ENCODE assay signal across 21 cellular contexts in genomic region chr15:90320885-90321278, GRCh38. TPM values are rescaled to one million over a fixed set of nuclear protein-coding genes. Genes with fewer than 3 reads are reported as not detected.
DNase-seq lines count a peak whose midpoint lies in the region; ATAC-seq and TF ChIP-seq lines count a peak whose summit lies in the region.
"Had no signal": no experiment of that assay in that cellular context is flagged by ENCODE, and none has a peak within 500 bp of the region (broad histone marks: within the 10 kb centered on the region; RNA-seq: fewer than 3 reads in every experiment).

No MANE protein-coding gene starts in this region.

- no peak overlapping the region for H4K91ac ChIP-seq in neuronal stem cell (ENCODE audit: low read depth, low read length, poor library complexity)

- ATAC-seq in GM18517 (IDR thresholded peaks at IDR 0.05; ENCODE audit: unreplicated experiment), result no peak
- ATAC-seq in activated naive CD8-positive, alpha-beta T cell treated with anti-CD3 and anti-CD28 coated beads, Interleukin-2, amount 50 U/mL, for 24 hours, result no peak

- in situ Hi-C loops in mammary epithelial cell (cut with MboI; ENCODE audit: low sequenced_read_pairs in 2 of 2), result loop anchor here (10.0 to 25.0 kb wide), 2 partner anchors 141 to 154 kb away; no protein-coding TSS in a partner anchor

- H2BK120ac ChIP-seq in neuronal stem cell (ENCODE audit: low read depth, low read length), result no peak overlapping the region

- no peaks in the 10 kb centered on the region for H3K9me3 ChIP-seq in breast epithelium
- no peaks in the 10 kb centered on the region for H3K9me3 ChIP-seq in mammary epithelial cell (replicated peaks; ENCODE audit: insufficient read depth, low read length)
- H3K9me3 ChIP-seq in neuronal stem cell (replicated peaks in 1 of 2; ENCODE audit: control insufficient read depth in 2 of 2, insufficient read depth in 1 of 2, low read depth in 1 of 2, low read length in 2 of 2), result no peaks in the 10 kb centered on the region
- H3K9me3 ChIP-seq: BE2C, SJCRH30 had no signal

- no peaks in the 10 kb centered on the region for H4K20me1 ChIP-seq in mammary epithelial cell (ENCODE audit: insufficient read depth, low read length)

- no peak overlapping the region for H3K23ac ChIP-seq in neuronal stem cell (ENCODE audit: low read depth, low read length, poor library complexity)

- BruUV-seq in MCF 10A (replicated peaks; lab: Mats Ljungman, UMichigan) (no TSS peak), mammary epithelial cell (replicated peaks; lab: Mats Ljungman, UMichigan) (no TSS peak)

- no peaks in the 10 kb centered on the region for H3K36me3 Mint-ChIP-seq in MCF 10A (ENCODE audit: insufficient read depth, unreplicated experiment)
- no peaks in the 10 kb centered on the region for H3K36me3 Mint-ChIP-seq in activated naive CD8-positive, alpha-beta T cell treated with anti-CD3 and anti-CD28 coated beads, Interleukin-2, amount 50 U/mL, for 24 hours (ENCODE audit: low read depth)
- H3K36me3 Mint-ChIP-seq: CD4-positive, CD25-positive, alpha-beta regulatory T cell had no signal

- TF ChIP-seq POLR2A in breast epithelium (IDR thresholded peaks at IDR 0.05), result no peak

- no peak overlapping the region for H2BK12ac ChIP-seq in neuronal stem cell (ENCODE audit: low read length)

- peak overlapping the region; percentile 82 for H3K4me2 ChIP-seq in mammary epithelial cell (ENCODE audit: insufficient read depth, low read depth, low read length)
- H3K4me2 ChIP-seq in neuronal stem cell (ENCODE audit: insufficient read depth, low read length, poor library complexity, severe bottlenecking), result no peak overlapping the region

- H3K4ac ChIP-seq in neuronal stem cell (ENCODE audit: low read length), result no peak overlapping the region

- H3K27ac ChIP-seq in breast epithelium (no peak overlapping the region), mammary epithelial cell (ENCODE audit: insufficient read depth, low read depth, low read length) (no peak overlapping the region), neuronal stem cell (replicated peaks; ENCODE audit: low read length) (no peak overlapping the region), caudate nucleus (ENCODE audit: low read depth, low read length) (no peak overlapping the region)
- H3K27ac ChIP-seq: SJCRH30 had no signal

- H4K8ac ChIP-seq in neuronal stem cell (ENCODE audit: low read depth, low read length), result no peak overlapping the region

- H2BK15ac ChIP-seq in neuronal stem cell (ENCODE audit: low read length), result no peak overlapping the region

- H2AFZ ChIP-seq in mammary epithelial cell (ENCODE audit: low read depth, low read length) (peak overlapping the region; percentile 90), neuronal stem cell (ENCODE audit: low read length) (peak overlapping the region; percentile 82)

- peaks cover 13% of the 10 kb centered on the region for H3K4me1 Mint-ChIP-seq in MCF 10A (ENCODE audit: insufficient read depth, unreplicated experiment)
- peaks cover 6% of the 10 kb centered on the region for H3K4me1 Mint-ChIP-seq in activated naive CD8-positive, alpha-beta T cell treated with anti-CD3 and anti-CD28 coated beads, Interleukin-2, amount 50 U/mL, for 24 hours

- POLR2A ChIA-PET in MCF 10A (lab: Yijun Ruan, JAX), result interaction anchor here (0.7 to 1.7 kb wide), 10 partner anchors 16 to 611 kb away, joined by 3 to 14 read pairs (median 4); partner anchors contain the start of genes HDDC3 and IQGAP1

- H3K27me3 ChIP-seq in breast epithelium (no peaks in the 10 kb centered on the region), mammary epithelial cell (ENCODE audit: insufficient read depth, low read length) (no peaks in the 10 kb centered on the region), neuronal stem cell (ENCODE audit: control insufficient read depth in 3 of 3, insufficient read depth in 3 of 3, low read depth in 1 of 3, low read length in 3 of 3) (no peaks in the 10 kb centered on the region)
- H3K27me3 ChIP-seq: BE2C, SJCRH30 had no signal

- H3K4me3 ChIP-seq in breast epithelium, result no peak overlapping the region
- no peak overlapping the region for H3K4me3 ChIP-seq in mammary epithelial cell (replicated peaks in 1 of 3; ENCODE audit: insufficient read depth in 1 of 3, low read depth in 2 of 3, low read length in 3 of 3)
- no peak overlapping the region for H3K4me3 ChIP-seq in neuronal stem cell (ENCODE audit: low read length in 2 of 2)
- H3K4me3 ChIP-seq: SJCRH30 had no signal

- WGBS in mammary epithelial cell (ENCODE audit: low coverage, missing lambda C conversion rate), result 67% methylated on average over 1 of the region's 1 CpG
- no CpG with 5 or more reads among the region's 1 CpG for WGBS in neuronal stem cell (ENCODE audit: extremely low coverage in 2 of 2, insufficient read length in 2 of 2, insufficient replicate concordance in 1 of 2), 2 donors

- no peak overlapping the region for H2BK5ac ChIP-seq in neuronal stem cell (ENCODE audit: low read length)

- no peaks in the 10 kb centered on the region for H3K27me3 Mint-ChIP-seq in MCF 10A (ENCODE audit: insufficient read depth, unreplicated experiment)
- no peaks in the 10 kb centered on the region for H3K27me3 Mint-ChIP-seq in activated naive CD8-positive, alpha-beta T cell treated with anti-CD3 and anti-CD28 coated beads, Interleukin-2, amount 50 U/mL, for 24 hours

- no peak overlapping the region for H2AK5ac ChIP-seq in neuronal stem cell (ENCODE audit: low read depth, low read length)

- DNase-seq in MCF 10A (ENCODE audit: unreplicated experiment), result no peak
- no peak for DNase-seq in breast epithelium (ENCODE audit: low spot score in 2 of 2)
- DNase-seq in mammary epithelial cell, result no peak
- no peak for DNase-seq in neuronal stem cell (ENCODE audit: low spot score)
- no peak for DNase-seq in NCI-H2196 (lab: John Stamatoyannopoulos, UW; ENCODE audit: unreplicated experiment)
- DNase-seq in caudate nucleus (lab: John Stamatoyannopoulos, UW), result no peak
- no peak for DNase-seq in activated naive CD8-positive, alpha-beta T cell treated with anti-CD3 and anti-CD28 coated beads, Interleukin-2, amount 50 U/mL, for 24 hours
- DNase-seq: 8988T; BE2C; CD4-positive, CD25-positive, alpha-beta regulatory T cell; COR-L47; DMS153; GDM1; KBM-7; MV-4-11; NCI-H1694 treated with DMSO at 0.1 percent for 48 hours; NCI-H2227 treated with DMSO at 0.1 percent for 48 hours; NCI-H524; NCI-H82; SJCRH30 had no signal

- H3K14ac ChIP-seq in neuronal stem cell (ENCODE audit: low read length), result no peak overlapping the region

- H3K36me3 ChIP-seq in breast epithelium (no peaks in the 10 kb centered on the region), mammary epithelial cell (ENCODE audit: insufficient read depth, low read length) (no peaks in the 10 kb centered on the region), neuronal stem cell (replicated peaks in 1 of 2; ENCODE audit: control insufficient read depth in 2 of 2, insufficient read depth in 2 of 2, low read length in 2 of 2) (no peaks in the 10 kb centered on the region)
- H3K36me3 ChIP-seq: BE2C, SJCRH30 had no signal

- intact Hi-C loops in MCF 10A (cut with micrococcal nuclease) (loop anchor here (1.0 to 10.0 kb wide), 7 partner anchors 28 to 565 kb away; partner anchors contain the start of gene IQGAP1), breast epithelium (cut with DNase I; ENCODE audit: low total_unique reads) (no loop called here), mammary epithelial cell (cut with micrococcal nuclease) (loop anchor here (1.0 to 5.0 kb wide), 10 partner anchors 32 to 565 kb away; partner anchors contain the start of genes IQGAP1 and ZNF774)

- H3K9ac ChIP-seq in mammary epithelial cell (ENCODE audit: insufficient read depth, low read length) (no peak overlapping the region), neuronal stem cell (ENCODE audit: low read depth, low read length, poor library complexity) (no peak overlapping the region)

- TF ChIP-seq CTCF in MCF 10A (IDR thresholded peaks at IDR 0.05; ENCODE audit: unreplicated experiment), result no peak
- no peak for TF ChIP-seq CTCF in breast epithelium (IDR thresholded peaks at IDR 0.05)
- no peak for TF ChIP-seq CTCF in mammary epithelial cell (conservative IDR thresholded peaks at IDR 0.05 in 1 of 2, IDR thresholded peaks at IDR 0.05 in 1 of 2; ENCODE audit: extremely low read depth in 1 of 2, insufficient read depth in 1 of 2, low read depth in 1 of 2, low read length in 2 of 2)

- no peaks in the 10 kb centered on the region for H3K79me2 ChIP-seq in mammary epithelial cell (ENCODE audit: insufficient read depth, low read length)

- no peaks in the 10 kb centered on the region for H3K79me1 ChIP-seq in neuronal stem cell (ENCODE audit: low read depth, low read length)

- no peak overlapping the region for H3K18ac ChIP-seq in neuronal stem cell (ENCODE audit: low read length)

- dilution Hi-C loops in mammary epithelial cell (cut with HindIII; ENCODE audit: low sequenced_read_pairs), result no loop called here

- no peaks in the 10 kb centered on the region for H3K9me3 Mint-ChIP-seq in MCF 10A (ENCODE audit: unreplicated experiment)
- no peaks in the 10 kb centered on the region for H3K9me3 Mint-ChIP-seq in activated naive CD8-positive, alpha-beta T cell treated with anti-CD3 and anti-CD28 coated beads, Interleukin-2, amount 50 U/mL, for 24 hours
- H3K9me3 Mint-ChIP-seq: CD4-positive, CD25-positive, alpha-beta regulatory T cell had no signal

- no peaks in the 10 kb centered on the region for H3K4me1 ChIP-seq in breast epithelium
- H3K4me1 ChIP-seq in mammary epithelial cell (ENCODE audit: insufficient read depth, low read length), result peaks cover 12% of the 10 kb centered on the region
- H3K4me1 ChIP-seq in neuronal stem cell (ENCODE audit: control insufficient read depth in 2 of 2, insufficient read depth in 1 of 2, low read depth in 1 of 2, low read length in 2 of 2), result peaks cover 3 to 7% of the 10 kb centered on the region in 2 donors
- H3K4me1 ChIP-seq: BE2C, SJCRH30 had no signal

- no peak overlapping the region for H3K4me3 Mint-ChIP-seq in MCF 10A (ENCODE audit: unreplicated experiment)
- H3K4me3 Mint-ChIP-seq in activated naive CD8-positive, alpha-beta T cell treated with anti-CD3 and anti-CD28 coated beads, Interleukin-2, amount 50 U/mL, for 24 hours, result no peak overlapping the region
- H3K4me3 Mint-ChIP-seq: CD4-positive, CD25-positive, alpha-beta regulatory T cell had no signal

- CTCF ChIA-PET in MCF 10A (lab: Yijun Ruan, JAX), result interaction anchor here (0.6 to 3.6 kb wide), 53 partner anchors 8 to 600 kb away, joined by 3 to 86 read pairs (median 7); partner anchors contain the start of gene ZNF774
- CTCF ChIA-PET in mammary epithelial cell (lab: Charles Lee; ENCODE audit: low non-redundant PET), result interaction anchor here (0.6 kb wide), 1 partner anchor 146 kb away, joined by 18 read pairs; no protein-coding TSS in a partner anchor

- peak overlapping the region; percentile 89 for H3K27ac Mint-ChIP-seq in MCF 10A (ENCODE audit: low read depth, unreplicated experiment)
- H3K27ac Mint-ChIP-seq in activated naive CD8-positive, alpha-beta T cell treated with anti-CD3 and anti-CD28 coated beads, Interleukin-2, amount 50 U/mL, for 24 hours, result no peak overlapping the region
- H3K27ac Mint-ChIP-seq: CD4-positive, CD25-positive, alpha-beta regulatory T cell had no signal

RNA-seq across cellular contexts. Expression of gene ZNF774, which starts 31.2 kb away (rescaled TPM):
- 2.6 and 4.8 TPM in 2 replicates for total RNA-seq in MCF 10A (2022)
- 1 to 10 TPM; 2.6 to 7.6 (median 4.6) TPM for total RNA-seq in breast epithelium
- 1 to 10 TPM; 5.7 to 6.0 TPM for total RNA-seq in mammary epithelial cell
- 2.2 TPM for polyA plus RNA-seq in mammary epithelial cell
- polyA minus RNA-seq in mammary epithelial cell, result 2.8 TPM
- polyA plus RNA-seq in neuronal stem cell (2013, experiment 1 of 2), result 2.5 TPM
- polyA plus RNA-seq in neuronal stem cell (2013, experiment 2 of 2), result 2.8 TPM
- total RNA-seq: CD4-positive, CD25-positive, alpha-beta regulatory T cell had no signal
- polyA plus RNA-seq: CD4-positive, CD25-positive, alpha-beta regulatory T cell had no signal

RNA-seq across cellular contexts. Expression of gene NGRN, which starts 55.4 kb away (rescaled TPM):
- 70.5 and 77.0 TPM in 2 replicates for total RNA-seq in MCF 10A (2022)
- total RNA-seq in breast epithelium, result 10 to 100 TPM; 67.7 to 99.1 (median 87.2) TPM
- 10 to 100 TPM; 55.3 to 77.2 TPM for total RNA-seq in mammary epithelial cell
- polyA plus RNA-seq in mammary epithelial cell, result 36.4 TPM
- polyA minus RNA-seq in mammary epithelial cell, result 11.9 TPM
- polyA plus RNA-seq in neuronal stem cell (2013, experiment 1 of 2), result 106 TPM
- polyA plus RNA-seq in neuronal stem cell (2013, experiment 2 of 2), result 104 TPM
